ENCODE assay signal across 1 cellular context in genomic region chr21:44951186-44951915, GRCh38.
TF ChIP-seq lines count a peak whose summit lies in the region.

No MANE protein-coding gene starts in this region.

TF ChIP-seq in HepG2, 621 proteins besides CTCF, POLR2A, EP300 and RAD21:
- TF ChIP-seq MXD4 (CRISPR knock-in tag; IDR thresholded peaks at IDR 0.05) = no peak
- no peak for TF ChIP-seq CSRNP1 (CRISPR knock-in tag; IDR thresholded peaks at IDR 0.05)
- no peak for TF ChIP-seq KDM1A (CRISPR knock-in tag; IDR thresholded peaks at IDR 0.05)
- no peak for TF ChIP-seq TBL1XR1 (IDR thresholded peaks at IDR 0.05; ENCODE audit: borderline replicate concordance, low read length, partially characterized antibody)
- TF ChIP-seq PAF1 (CRISPR knock-in tag; IDR thresholded peaks at IDR 0.05) = no peak
- no peak for TF ChIP-seq CAMTA2 (CRISPR knock-in tag; IDR thresholded peaks at IDR 0.05; ENCODE audit: borderline replicate concordance)
- TF ChIP-seq ETV6 (CRISPR knock-in tag; conservative IDR thresholded peaks at IDR 0.05) = no peak
- TF ChIP-seq ZFP62 (CRISPR knock-in tag; IDR thresholded peaks at IDR 0.05) = no peak
- TF ChIP-seq MED13 (CRISPR knock-in tag; IDR thresholded peaks at IDR 0.05) = no peak
- no peak for TF ChIP-seq MTF2 (CRISPR knock-in tag; IDR thresholded peaks at IDR 0.05; ENCODE audit: borderline replicate concordance)
- TF ChIP-seq CENPT (CRISPR knock-in tag; IDR thresholded peaks at IDR 0.05; ENCODE audit: low read depth) = no peak
- no peak for TF ChIP-seq ZBTB21 (CRISPR knock-in tag; IDR thresholded peaks at IDR 0.05)
- no peak for TF ChIP-seq BORCS8-MEF2B (CRISPR knock-in tag; IDR thresholded peaks at IDR 0.05)
- TF ChIP-seq HDAC1 (CRISPR knock-in tag; IDR thresholded peaks at IDR 0.05) = no peak
- TF ChIP-seq ZSCAN12 (CRISPR knock-in tag; IDR thresholded peaks at IDR 0.05) = no peak
TF ChIP-seq in HepG2: peak in this region for 0.
